Comparison of ENCODE assay signal across 10 cellular contexts in the genomic region with DNA sequence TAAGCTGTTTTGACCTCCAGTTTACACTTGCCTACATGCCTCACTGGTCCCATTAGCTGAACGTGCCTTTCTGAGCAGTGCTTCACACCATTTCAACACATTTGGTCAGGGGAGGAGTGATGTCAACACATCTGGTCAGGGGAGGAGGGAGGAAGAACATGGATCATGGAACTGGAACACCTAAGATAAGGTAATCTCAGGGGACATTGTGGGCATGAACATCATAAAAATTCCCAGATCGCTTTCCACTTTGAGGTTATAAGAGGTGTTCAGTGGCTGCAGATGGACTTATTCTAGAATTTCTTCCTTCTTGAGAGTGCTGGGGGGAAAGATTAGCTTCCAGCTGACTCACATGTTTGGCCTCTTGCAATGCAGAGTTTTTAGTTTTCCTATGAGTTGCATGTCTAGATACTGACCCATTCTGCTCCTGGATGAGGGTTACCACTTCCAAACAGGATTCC. TPM values are rescaled to one million over a fixed set of nuclear protein-coding genes. Genes with fewer than 3 reads are reported as not detected.
DNase-seq lines count a peak whose midpoint lies in the region; ATAC-seq and TF ChIP-seq lines count a peak whose summit lies in the region.
"Had no signal": no experiment of that assay in that cellular context is flagged by ENCODE, and none has a peak within 500 bp of the region (broad histone marks: within the 10 kb centered on the region; RNA-seq: fewer than 3 reads in every experiment).

No MANE protein-coding gene starts in this region.

- H3K79me2 ChIP-seq in ACC112 (ENCODE audit: control insufficient read depth, insufficient read depth, low read length, unreplicated experiment) (peaks cover 70% of the 10 kb centered on the region), GM23248 (ENCODE audit: insufficient read depth) (peaks cover 58% of the 10 kb centered on the region)

- H3K27ac Mint-ChIP-seq in activated naive CD8-positive, alpha-beta T cell treated with anti-CD3 and anti-CD28 coated beads, Interleukin-2, amount 50 U/mL, for 24 hours, result peak overlapping the region; percentile 17

- H3F3A ChIP-seq in GM23248 (ENCODE audit: insufficient read depth), result peaks cover 42% of the 10 kb centered on the region

- H3K4me3 ChIP-seq in ACC112 (ENCODE audit: low read depth, low read length) (peak overlapping the region; percentile 78), GM23248 (peak overlapping the region; percentile 89), adrenal gland (no peak overlapping the region), dorsolateral prefrontal cortex (peak overlapping the region in 26 of 59 donors; percentile 71 to 100 (median 97))

- DNase-seq in GM23248, result peak; percentile 88
- DNase-seq in activated naive CD8-positive, alpha-beta T cell treated with anti-CD3 and anti-CD28 coated beads, Interleukin-2, amount 50 U/mL, for 24 hours, result no peak
- peak; percentile 49 for DNase-seq in kidney glomerular epithelial cell (lab: John Stamatoyannopoulos, UW)
- DNase-seq in adrenal gland, result no peak
- no peak for DNase-seq in effector CD8-positive, alpha-beta T cell (lab: John Stamatoyannopoulos, UW)
- no peak for DNase-seq in dorsolateral prefrontal cortex
- DNase-seq: dermis blood vessel endothelial cell, posterior cingulate gyrus had no signal

- H3K9ac ChIP-seq in GM23248, result peak overlapping the region; percentile 87

- no peaks in the 10 kb centered on the region for H3K9me3 Mint-ChIP-seq in activated naive CD8-positive, alpha-beta T cell treated with anti-CD3 and anti-CD28 coated beads, Interleukin-2, amount 50 U/mL, for 24 hours

- peak overlapping the region; percentile 93 for H3K4me3 Mint-ChIP-seq in activated naive CD8-positive, alpha-beta T cell treated with anti-CD3 and anti-CD28 coated beads, Interleukin-2, amount 50 U/mL, for 24 hours

- H3K36me3 Mint-ChIP-seq in activated naive CD8-positive, alpha-beta T cell treated with anti-CD3 and anti-CD28 coated beads, Interleukin-2, amount 50 U/mL, for 24 hours (ENCODE audit: low read depth), result peaks cover 2% of the 10 kb centered on the region

- H4K20me1 ChIP-seq in GM23248 (ENCODE audit: insufficient read depth), result peaks cover 7% of the 10 kb centered on the region

- TF ChIP-seq CTCF in adrenal gland (IDR thresholded peaks at IDR 0.05) (no peak), dorsolateral prefrontal cortex (IDR thresholded peaks at IDR 0.05 in 54 of 56, conservative IDR thresholded peaks at IDR 0.05 in 2 of 56; ENCODE audit: low read depth in 1 of 56, partially characterized antibody in 56 of 56) (no peak)

- H2AFZ ChIP-seq in ACC112 (ENCODE audit: low read length, unreplicated experiment) (no peak overlapping the region), GM23248 (no peak overlapping the region)

- in situ Hi-C loops in GM23248 (cut with MboI), result loop anchor here (25.0 kb wide), 1 partner anchor 269 kb away; a partner anchor contains a TSS

- peaks cover 27% of the 10 kb centered on the region for H3K4me1 Mint-ChIP-seq in activated naive CD8-positive, alpha-beta T cell treated with anti-CD3 and anti-CD28 coated beads, Interleukin-2, amount 50 U/mL, for 24 hours

- H3K36me3 ChIP-seq in ACC112 (ENCODE audit: insufficient read depth, low read length), result peaks cover 14% of the 10 kb centered on the region
- no peaks in the 10 kb centered on the region; the same call in 1 of the 2 replicates for H3K36me3 ChIP-seq in GM23248 (ENCODE audit: low read depth)
- H3K36me3 ChIP-seq in adrenal gland (replicated peaks in 1 of 2), result no peaks in the 10 kb centered on the region

- no peak for ATAC-seq in activated naive CD8-positive, alpha-beta T cell treated with anti-CD3 and anti-CD28 coated beads, Interleukin-2, amount 50 U/mL, for 24 hours
- no peak for ATAC-seq in HG03196 (IDR thresholded peaks at IDR 0.05; ENCODE audit: unreplicated experiment)

- no peak for TF ChIP-seq POLR2A in adrenal gland (IDR thresholded peaks at IDR 0.05)

- 18 to 33% methylated on average over 2 of the region's 2 CpGs for WGBS in GM23248 (ENCODE audit: low coverage in 1 of 2, low lambda C conversion rate in 2 of 2, missing lambda C conversion rate in 2 of 2), 2 experiments
- 89 to 93% (median 91%) methylated on average over 2 of the region's 2 CpGs for WGBS in adrenal gland, 4 donors

- H3K27me3 Mint-ChIP-seq in activated naive CD8-positive, alpha-beta T cell treated with anti-CD3 and anti-CD28 coated beads, Interleukin-2, amount 50 U/mL, for 24 hours, result no peaks in the 10 kb centered on the region

- peak overlapping the region; percentile 98 for H3K4me2 ChIP-seq in GM23248 (ENCODE audit: unreplicated experiment)

- intact Hi-C loops in adrenal gland (cut with DNase I) (no loop called here), dorsolateral prefrontal cortex (cut with DNase I) (loop anchor here in 1 of 2 donors (5.0 kb wide), 1 partner anchor 204 kb away; a partner anchor contains a TSS)

- H3K4me1 ChIP-seq in ACC112 (ENCODE audit: control insufficient read depth, insufficient read depth, low read length, unreplicated experiment) (peaks cover 49% of the 10 kb centered on the region), GM23248 (ENCODE audit: insufficient read depth) (peaks cover 39% of the 10 kb centered on the region), adrenal gland (replicated peaks in 1 of 2) (peaks cover 13 to 37% of the 10 kb centered on the region in 2 donors)

- no peaks in the 10 kb centered on the region for H3K9me2 ChIP-seq in GM23248 (ENCODE audit: insufficient read depth)

- H3K9me3 ChIP-seq in GM23248 (ENCODE audit: low read depth), result no peaks in the 10 kb centered on the region
- H3K9me3 ChIP-seq in adrenal gland (replicated peaks in 1 of 3), result no peaks in the 10 kb centered on the region

- H3K27me3 ChIP-seq in ACC112 (ENCODE audit: insufficient read depth, low read length) (no peaks in the 10 kb centered on the region), GM23248 (replicated peaks; ENCODE audit: insufficient read depth) (no peaks in the 10 kb centered on the region), adrenal gland (no peaks in the 10 kb centered on the region), dorsolateral prefrontal cortex (no peaks in the 10 kb centered on the region)

- peak overlapping the region; percentile 71 for H3K27ac ChIP-seq in ACC112 (ENCODE audit: low read depth, low read length)
- peak overlapping the region; percentile 80 for H3K27ac ChIP-seq in GM23248
- peak overlapping the region in 1 of 5 donors; percentile 25 for H3K27ac ChIP-seq in adrenal gland
- peak overlapping the region in 6 of 59 donors; percentile 4 to 44 (median 8) for H3K27ac ChIP-seq in dorsolateral prefrontal cortex

RNA-seq across cellular contexts. Expression of a gene that starts 2.0 kb away (rescaled TPM):
- 519 and 540 TPM in 2 replicates for total RNA-seq in GM23248 (2014; rRNA removed; shearing (Covaris generic))
- polyA plus RNA-seq in GM23248 (2016; fragmentation: Nextera tagmentation; extraction: Ambion mirVana) (270 and 274 TPM in 2 replicates), adrenal gland (100 to 1,000 TPM in 1 of 3 donors, 10 to 100 TPM in 2; 45.0 to 113 (median 57.7) TPM)
- total RNA-seq in adrenal gland (100 to 1,000 TPM in 7 of 8 donors, 10 to 100 TPM in 1; 60.7 to 234 (median 163) TPM), dorsolateral prefrontal cortex (10 to 100 TPM; 33.6 to 62.6 (median 46.1) TPM)

Comparison
In these comparisons a context has a peak if more than half of its experiments do, and no peak if none do; other contexts are left out.
1. H3K4me3 ChIP-seq: peak in ACC112 (single experiment) and GM23248 (single experiment); none in adrenal gland (0 of 4).
2. DNase-seq: peak in GM23248 (single experiment) and kidney glomerular epithelial cell (single experiment); none in activated naive CD8-positive, alpha-beta T cell treated with anti-CD3 and anti-CD28 coated beads, Interleukin-2, amount 50 U/mL, for 24 hours (single experiment), adrenal gland (0 of 7), effector CD8-positive, alpha-beta T cell (single experiment) and dorsolateral prefrontal cortex (0 of 10).